Comparison of ENCODE assay signal across 2 cellular contexts in genomic region chr20:15158438-15158990, GRCh38.
TF ChIP-seq lines count a peak whose summit lies in the region.

No MANE protein-coding gene starts in this region.

TF ChIP-seq in WTC11, 78 proteins besides CTCF, POLR2A, EP300 and RAD21 (continued from another document):
- TF ChIP-seq ATF2 (CRISPR knock-in tag; IDR thresholded peaks at IDR 0.05; ENCODE audit: borderline replicate concordance, low read depth) = no peak
- TF ChIP-seq, protein P1, sequence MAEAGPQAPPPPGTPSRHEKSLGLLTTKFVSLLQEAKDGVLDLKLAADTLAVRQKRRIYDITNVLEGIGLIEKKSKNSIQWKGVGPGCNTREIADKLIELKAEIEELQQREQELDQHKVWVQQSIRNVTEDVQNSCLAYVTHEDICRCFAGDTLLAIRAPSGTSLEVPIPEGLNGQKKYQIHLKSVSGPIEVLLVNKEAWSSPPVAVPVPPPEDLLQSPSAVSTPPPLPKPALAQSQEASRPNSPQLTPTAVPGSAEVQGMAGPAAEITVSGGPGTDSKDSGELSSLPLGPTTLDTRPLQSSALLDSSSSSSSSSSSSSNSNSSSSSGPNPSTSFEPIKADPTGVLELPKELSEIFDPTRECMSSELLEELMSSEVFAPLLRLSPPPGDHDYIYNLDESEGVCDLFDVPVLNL (CRISPR knock-in tag; IDR thresholded peaks at IDR 0.05; ENCODE audit: borderline replicate concordance, low read depth) = no peak
- TF ChIP-seq GABPB1 (CRISPR knock-in tag; IDR thresholded peaks at IDR 0.05) = 0 out of 2 replicates have a peak, but pooled peaks have one; percentile 33
TF ChIP-seq in WTC11: peak in this region for 1.

TF ChIP-seq in HepG2, 621 proteins besides CTCF, POLR2A, EP300 and RAD21 (continued from another document and continues in another):
- TF ChIP-seq NR1H2 (CRISPR knock-in tag; IDR thresholded peaks at IDR 0.05; ENCODE audit: borderline replicate concordance, low read depth) (no peak), MIXL1 (CRISPR knock-in tag; IDR thresholded peaks at IDR 0.05) (peak; percentile 84), ZBTB21 (CRISPR knock-in tag; IDR thresholded peaks at IDR 0.05) (no peak), ZNF710 (CRISPR knock-in tag; IDR thresholded peaks at IDR 0.05; ENCODE audit: borderline replicate concordance) (no peak), TARDBP (CRISPR knock-in tag; IDR thresholded peaks at IDR 0.05) (peak; percentile 39; the same call in 1 of the 2 replicates), SIN3A (IDR thresholded peaks at IDR 0.05; ENCODE audit: borderline replicate concordance, low read depth, low read length) (no peak), ZFP36 (IDR thresholded peaks at IDR 0.05; ENCODE audit: borderline replicate concordance, low read depth, low read length, partially characterized antibody) (no peak), GFI1 (CRISPR knock-in tag; IDR thresholded peaks at IDR 0.05; ENCODE audit: borderline replicate concordance) (peak; percentile 88), ZNF589 (CRISPR knock-in tag; conservative IDR thresholded peaks at IDR 0.05) (no peak), MLXIP (CRISPR knock-in tag; IDR thresholded peaks at IDR 0.05; ENCODE audit: borderline replicate concordance) (no peak), ZBTB40 (IDR thresholded peaks at IDR 0.05) (no peak), ZBTB40 (CRISPR knock-in tag; IDR thresholded peaks at IDR 0.05) (no peak), ZNF724P (CRISPR knock-in tag; IDR thresholded peaks at IDR 0.05; ENCODE audit: borderline replicate concordance) (no peak), MAZ (IDR thresholded peaks at IDR 0.05; ENCODE audit: borderline replicate concordance, low read depth, low read length) (no peak), MAZ (CRISPR knock-in tag; IDR thresholded peaks at IDR 0.05; ENCODE audit: low read depth) (no peak), SOX6 (IDR thresholded peaks at IDR 0.05) (no peak), SOX6 (CRISPR knock-in tag; IDR thresholded peaks at IDR 0.05) (peak; percentile 92), NR2F2 (IDR thresholded peaks at IDR 0.05; ENCODE audit: borderline replicate concordance, low read depth) (peak; percentile 94), ZMAT3 (CRISPR knock-in tag; conservative IDR thresholded peaks at IDR 0.05) (no peak), HHEX (CRISPR knock-in tag; IDR thresholded peaks at IDR 0.05) (peak; percentile 61; the same call in 1 of the 2 replicates), SNRNP70 (IDR thresholded peaks at IDR 0.05; ENCODE audit: low read depth, low read length) (no peak), RXRB (CRISPR knock-in tag; IDR thresholded peaks at IDR 0.05; ENCODE audit: borderline replicate concordance) (peak; percentile 97)
- TF ChIP-seq, protein P2, sequence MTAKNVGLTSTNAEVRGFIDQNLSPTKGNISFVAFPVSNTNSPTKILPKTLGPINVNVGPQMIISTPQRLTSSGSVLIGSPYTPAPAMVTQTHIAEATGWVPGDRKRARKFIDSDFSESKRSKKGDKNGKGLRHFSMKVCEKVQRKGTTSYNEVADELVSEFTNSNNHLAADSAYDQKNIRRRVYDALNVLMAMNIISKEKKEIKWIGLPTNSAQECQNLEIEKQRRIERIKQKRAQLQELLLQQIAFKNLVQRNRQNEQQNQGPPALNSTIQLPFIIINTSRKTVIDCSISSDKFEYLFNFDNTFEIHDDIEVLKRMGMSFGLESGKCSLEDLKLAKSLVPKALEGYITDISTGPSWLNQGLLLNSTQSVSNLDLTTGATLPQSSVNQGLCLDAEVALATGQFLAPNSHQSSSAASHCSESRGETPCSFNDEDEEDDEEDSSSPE (CRISPR knock-in tag; IDR thresholded peaks at IDR 0.05) = no peak
- TF ChIP-seq, protein P3, sequence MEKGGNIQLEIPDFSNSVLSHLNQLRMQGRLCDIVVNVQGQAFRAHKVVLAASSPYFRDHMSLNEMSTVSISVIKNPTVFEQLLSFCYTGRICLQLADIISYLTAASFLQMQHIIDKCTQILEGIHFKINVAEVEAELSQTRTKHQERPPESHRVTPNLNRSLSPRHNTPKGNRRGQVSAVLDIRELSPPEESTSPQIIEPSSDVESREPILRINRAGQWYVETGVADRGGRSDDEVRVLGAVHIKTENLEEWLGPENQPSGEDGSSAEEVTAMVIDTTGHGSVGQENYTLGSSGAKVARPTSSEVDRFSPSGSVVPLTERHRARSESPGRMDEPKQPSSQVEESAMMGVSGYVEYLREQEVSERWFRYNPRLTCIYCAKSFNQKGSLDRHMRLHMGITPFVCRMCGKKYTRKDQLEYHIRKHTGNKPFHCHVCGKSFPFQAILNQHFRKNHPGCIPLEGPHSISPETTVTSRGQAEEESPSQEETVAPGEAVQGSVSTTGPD (CRISPR knock-in tag; IDR thresholded peaks at IDR 0.05) = no peak
- TF ChIP-seq, protein P4, sequence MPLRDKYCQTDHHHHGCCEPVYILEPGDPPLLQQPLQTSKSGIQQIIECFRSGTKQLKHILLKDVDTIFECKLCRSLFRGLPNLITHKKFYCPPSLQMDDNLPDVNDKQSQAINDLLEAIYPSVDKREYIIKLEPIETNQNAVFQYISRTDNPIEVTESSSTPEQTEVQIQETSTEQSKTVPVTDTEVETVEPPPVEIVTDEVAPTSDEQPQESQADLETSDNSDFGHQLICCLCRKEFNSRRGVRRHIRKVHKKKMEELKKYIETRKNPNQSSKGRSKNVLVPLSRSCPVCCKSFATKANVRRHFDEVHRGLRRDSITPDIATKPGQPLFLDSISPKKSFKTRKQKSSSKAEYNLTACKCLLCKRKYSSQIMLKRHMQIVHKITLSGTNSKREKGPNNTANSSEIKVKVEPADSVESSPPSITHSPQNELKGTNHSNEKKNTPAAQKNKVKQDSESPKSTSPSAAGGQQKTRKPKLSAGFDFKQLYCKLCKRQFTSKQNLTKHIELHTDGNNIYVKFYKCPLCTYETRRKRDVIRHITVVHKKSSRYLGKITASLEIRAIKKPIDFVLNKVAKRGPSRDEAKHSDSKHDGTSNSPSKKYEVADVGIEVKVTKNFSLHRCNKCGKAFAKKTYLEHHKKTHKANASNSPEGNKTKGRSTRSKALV (CRISPR knock-in tag; IDR thresholded peaks at IDR 0.05) = no peak
- TF ChIP-seq, protein P5, sequence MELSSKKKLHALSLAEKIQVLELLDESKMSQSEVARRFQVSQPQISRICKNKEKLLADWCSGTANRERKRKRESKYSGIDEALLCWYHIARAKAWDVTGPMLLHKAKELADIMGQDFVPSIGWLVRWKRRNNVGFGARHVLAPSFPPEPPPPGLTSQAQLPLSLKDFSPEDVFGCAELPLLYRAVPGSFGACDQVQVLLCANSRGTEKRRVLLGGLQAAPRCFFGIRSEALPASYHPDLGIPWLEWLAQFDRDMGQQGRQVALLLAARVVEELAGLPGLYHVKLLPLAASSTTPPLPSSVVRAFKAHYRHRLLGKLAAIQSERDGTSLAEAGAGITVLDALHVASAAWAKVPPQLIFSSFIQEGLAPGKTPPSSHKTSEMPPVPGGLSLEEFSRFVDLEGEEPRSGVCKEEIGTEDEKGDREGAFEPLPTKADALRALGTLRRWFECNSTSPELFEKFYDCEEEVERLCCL (CRISPR knock-in tag; IDR thresholded peaks at IDR 0.05; ENCODE audit: borderline replicate concordance) = no peak
